Comparison of ENCODE assay signal across 20 cellular contexts in the genomic region with DNA sequence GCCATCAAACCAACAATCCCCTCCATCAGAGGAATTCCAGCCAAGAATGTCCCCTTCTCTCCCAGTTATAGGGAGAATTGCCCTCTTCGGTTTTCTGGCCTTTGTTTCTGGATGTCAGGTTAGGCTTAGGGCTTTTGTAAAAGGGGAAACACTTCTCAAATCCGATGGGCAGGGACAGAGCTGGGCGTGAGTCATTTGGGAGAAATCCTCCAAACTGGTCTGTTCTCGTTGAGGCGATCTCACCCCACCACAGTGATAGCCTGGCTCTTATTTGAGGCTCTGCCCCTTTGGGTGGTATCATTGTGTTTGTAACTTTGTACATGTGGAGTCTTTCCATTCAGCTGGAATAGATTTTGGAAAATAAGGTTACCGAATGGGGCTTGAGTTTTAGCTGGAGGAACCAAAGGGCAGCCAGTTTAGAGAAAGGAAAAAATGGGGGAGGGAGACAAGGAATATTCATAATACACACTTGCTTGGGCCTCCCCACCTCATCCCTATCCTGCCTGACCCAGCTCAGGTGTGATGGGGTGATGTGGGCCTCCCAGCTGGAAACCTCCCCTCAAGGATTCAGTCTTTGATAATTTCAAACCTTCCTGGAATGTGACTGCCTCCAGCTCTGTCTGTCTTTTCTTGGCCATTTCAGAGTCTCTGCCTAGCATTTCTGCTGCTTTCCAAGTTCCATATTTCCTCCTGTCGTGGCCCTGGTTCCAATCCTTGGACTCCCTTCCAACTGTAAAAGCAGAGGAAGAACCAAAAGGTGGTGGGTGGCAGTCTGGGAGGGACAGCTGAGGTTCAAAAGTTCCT. TPM values are rescaled to one million over a fixed set of nuclear protein-coding genes. Genes with fewer than 3 reads are reported as not detected.
A peak's percentile ranks its signal among the peaks of the same experiment; 100 is the strongest.
DNase-seq lines count a peak whose midpoint lies in the region; ATAC-seq and TF ChIP-seq lines count a peak whose summit lies in the region.
"Had no signal": no experiment of that assay in that cellular context is flagged by ENCODE, and none has a peak within 500 bp of the region (broad histone marks: within the 10 kb centered on the region; RNA-seq: fewer than 3 reads in every experiment).

No MANE protein-coding gene starts in this region.

- H3K4me1 ChIP-seq in HEK293 (ENCODE audit: control insufficient read depth, insufficient read depth, low read length) (peaks cover 36% of the 10 kb centered on the region), foreskin keratinocyte (peaks cover 13% of the 10 kb centered on the region)
- H3K4me1 ChIP-seq in CD8-positive, alpha-beta T cell (ENCODE audit: insufficient read depth, low read length) = no peaks in the 10 kb centered on the region
- no peaks in the 10 kb centered on the region for H3K4me1 ChIP-seq in effector memory CD4-positive, alpha-beta T cell (ENCODE audit: control insufficient read depth, insufficient read depth, low read length, poor library complexity, severe bottlenecking)
- H3K4me1 ChIP-seq: BLaER1 treated with 17β-estradiol and CSF1 and Interleukin-3, amounts not matched to agents 10 nM and 100 nM; HAP-1 had no signal

- no peaks in the 10 kb centered on the region for H3K27me3 ChIP-seq in foreskin keratinocyte
- H3K27me3 ChIP-seq in CD8-positive, alpha-beta T cell (ENCODE audit: insufficient read depth, low read length) = peaks cover 12% of the 10 kb centered on the region
- H3K27me3 ChIP-seq in effector memory CD4-positive, alpha-beta T cell (replicated peaks; ENCODE audit: control insufficient read depth, insufficient read depth, low read length, poor library complexity, severe bottlenecking) = peaks cover 26% of the 10 kb centered on the region

- H3K27ac ChIP-seq in HEK293 (ENCODE audit: extremely low read depth, low read depth, low read length) (no peak overlapping the region), foreskin keratinocyte (peak overlapping the region; percentile 33)
- H3K27ac ChIP-seq in CD8-positive, alpha-beta T cell (ENCODE audit: low read depth, low read length) = no peak overlapping the region
- no peak overlapping the region for H3K27ac ChIP-seq in effector memory CD4-positive, alpha-beta T cell (ENCODE audit: insufficient read depth, low read length, poor library complexity, severe bottlenecking)
- H3K27ac ChIP-seq: BLaER1 treated with 17β-estradiol and CSF1 and Interleukin-3, amounts not matched to agents 10 nM and 100 nM had no signal

- peaks cover 71% of the 10 kb centered on the region for H3K4me1 Mint-ChIP-seq in nephron progenitor cell
- no peaks in the 10 kb centered on the region for H3K4me1 Mint-ChIP-seq in CD8-positive, alpha-beta T cell (ENCODE audit: low read depth)

- H3K9me3 Mint-ChIP-seq in nephron progenitor cell = no peaks in the 10 kb centered on the region
- H3K9me3 Mint-ChIP-seq in CD8-positive, alpha-beta T cell = no peaks in the 10 kb centered on the region
- H3K9me3 Mint-ChIP-seq: IgD-negative memory B cell had no signal

- no peak overlapping the region for H3K4me3 ChIP-seq in HEK293 (ENCODE audit: low read depth, low read length)
- no peak overlapping the region for H3K4me3 ChIP-seq in CD8-positive, alpha-beta T cell (ENCODE audit: low read depth, low read length)
- no peak overlapping the region for H3K4me3 ChIP-seq in effector memory CD4-positive, alpha-beta T cell (ENCODE audit: insufficient read depth, low read depth, low read length, poor library complexity, severe bottlenecking)
- H3K4me3 ChIP-seq: BLaER1 treated with 17β-estradiol and CSF1 and Interleukin-3, amounts not matched to agents 10 nM and 100 nM; HAP-1 had no signal

- intact Hi-C loops in CD8-positive, alpha-beta T cell (cut with DNase I, micrococcal nuclease) = no loop called here

- peaks cover 0 to 34% of the 10 kb centered on the region in 2 experiments; a peak in 2 of 3 replicates for H3K36me3 ChIP-seq in HEK293 (ENCODE audit: control insufficient read depth in 2 of 2, insufficient read depth in 1 of 2, low read length in 2 of 2)
- no peaks in the 10 kb centered on the region for H3K36me3 ChIP-seq in CD8-positive, alpha-beta T cell (ENCODE audit: insufficient read depth, low read length)
- no peaks in the 10 kb centered on the region for H3K36me3 ChIP-seq in effector memory CD4-positive, alpha-beta T cell (ENCODE audit: control insufficient read depth, insufficient read depth, low read length)
- H3K36me3 ChIP-seq: BLaER1 treated with 17β-estradiol and CSF1 and Interleukin-3, amounts not matched to agents 10 nM and 100 nM; HAP-1 had no signal

- peak overlapping the region; percentile 49 for H3K27ac Mint-ChIP-seq in nephron progenitor cell
- H3K27ac Mint-ChIP-seq in CD8-positive, alpha-beta T cell = no peak overlapping the region
- H3K27ac Mint-ChIP-seq: IgD-negative memory B cell had no signal

- no peaks in the 10 kb centered on the region for H3K9me3 ChIP-seq in HEK293 (ENCODE audit: control insufficient read depth, insufficient read depth, low read depth, low read length)
- H3K9me3 ChIP-seq in CD8-positive, alpha-beta T cell (ENCODE audit: low read length) = no peaks in the 10 kb centered on the region
- no peaks in the 10 kb centered on the region for H3K9me3 ChIP-seq in effector memory CD4-positive, alpha-beta T cell (ENCODE audit: control insufficient read depth, low read length)
- H3K9me3 ChIP-seq: BLaER1 treated with 17β-estradiol and CSF1 and Interleukin-3, amounts not matched to agents 10 nM and 100 nM; HAP-1 had no signal

- ATAC-seq in foreskin keratinocyte = peak; percentile 73
- ATAC-seq in CD8-positive, alpha-beta T cell = no peak

- peaks cover 39% of the 10 kb centered on the region for H3K36me3 Mint-ChIP-seq in nephron progenitor cell (ENCODE audit: low read depth)
- H3K36me3 Mint-ChIP-seq in CD8-positive, alpha-beta T cell = no peaks in the 10 kb centered on the region

- TF ChIP-seq CTCF in HEK293 (tag by site-specific recombination; IDR thresholded peaks at IDR 0.05) = no peak
- TF ChIP-seq CTCF in foreskin keratinocyte (conservative IDR thresholded peaks at IDR 0.05) = no peak
- TF ChIP-seq CTCF in nephron progenitor cell (IDR thresholded peaks at IDR 0.05) = no peak
- TF ChIP-seq CTCF in CD8-positive, alpha-beta T cell (IDR thresholded peaks at IDR 0.05) = no peak

- H3K4me3 Mint-ChIP-seq in nephron progenitor cell = peak overlapping the region; percentile 47
- no peak overlapping the region for H3K4me3 Mint-ChIP-seq in CD8-positive, alpha-beta T cell
- H3K4me3 Mint-ChIP-seq: IgD-negative memory B cell had no signal

- CTCF ChIA-PET in HEK293 (lab: Yijun Ruan, JAX) = interaction anchor here (0.5 to 0.9 kb wide), 2 partner anchors 9 to 15 kb away, joined by 3 read pairs; no protein-coding TSS in a partner anchor
- CTCF ChIA-PET in CD8-positive, alpha-beta T cell (lab: Charles Lee) = interaction anchor here (1.2 kb wide), 1 partner anchor 29 kb away, joined by 4 read pairs; no protein-coding TSS in a partner anchor

- POLR2A ChIA-PET in HEK293 (lab: Yijun Ruan, JAX) = no interaction called here
- POLR2A ChIA-PET in CD8-positive, alpha-beta T cell (lab: Charles Lee) = no interaction called here

- H3K27me3 Mint-ChIP-seq in nephron progenitor cell (ENCODE audit: low read depth, poor library complexity) = peaks cover 3% of the 10 kb centered on the region
- H3K27me3 Mint-ChIP-seq in CD8-positive, alpha-beta T cell (ENCODE audit: low read depth) = peaks cover 68% of the 10 kb centered on the region
- H3K27me3 Mint-ChIP-seq: IgD-negative memory B cell had no signal

- peak; percentile 57 for DNase-seq in AG08395 (ENCODE audit: low spot score)
- DNase-seq in foreskin keratinocyte = peak; percentile 36 to 79
- no peak for DNase-seq in nephron progenitor cell
- no peak for DNase-seq in activated CD4-positive, alpha-beta T cell treated with anti-CD3 and anti-CD28 coated beads for 4 hours
- no peak for DNase-seq in activated CD4-positive, alpha-beta T cell treated with anti-CD3 and anti-CD28 coated beads, Interleukin-2, amount 50 U/mL, for 48 hours
- DNase-seq in CD8-positive, alpha-beta T cell = no peak
- no peak for DNase-seq in effector memory CD4-positive, alpha-beta T cell
- DNase-seq: DMS 273 treated with DMSO at 0.1 percent for 48 hours, Kasumi-1, NCI-H1105 treated with DMSO at 0.1 percent for 48 hours, NCI-H1694 treated with DMSO at 0.1 percent for 48 hours, NCI-H2107, NCI-H2227 treated with DMSO at 0.1 percent for 48 hours, NCI-H69, SIG-M5 had no signal

TF ChIP-seq in HEK293, 187 proteins besides CTCF, POLR2A, EP300 and RAD21:
- 0 out of 2 replicates have a peak, but pooled peaks have one; percentile 25 for TF ChIP-seq ZNF600 (tag by site-specific recombination; IDR thresholded peaks at IDR 0.05)
- TF ChIP-seq, protein P1, sequence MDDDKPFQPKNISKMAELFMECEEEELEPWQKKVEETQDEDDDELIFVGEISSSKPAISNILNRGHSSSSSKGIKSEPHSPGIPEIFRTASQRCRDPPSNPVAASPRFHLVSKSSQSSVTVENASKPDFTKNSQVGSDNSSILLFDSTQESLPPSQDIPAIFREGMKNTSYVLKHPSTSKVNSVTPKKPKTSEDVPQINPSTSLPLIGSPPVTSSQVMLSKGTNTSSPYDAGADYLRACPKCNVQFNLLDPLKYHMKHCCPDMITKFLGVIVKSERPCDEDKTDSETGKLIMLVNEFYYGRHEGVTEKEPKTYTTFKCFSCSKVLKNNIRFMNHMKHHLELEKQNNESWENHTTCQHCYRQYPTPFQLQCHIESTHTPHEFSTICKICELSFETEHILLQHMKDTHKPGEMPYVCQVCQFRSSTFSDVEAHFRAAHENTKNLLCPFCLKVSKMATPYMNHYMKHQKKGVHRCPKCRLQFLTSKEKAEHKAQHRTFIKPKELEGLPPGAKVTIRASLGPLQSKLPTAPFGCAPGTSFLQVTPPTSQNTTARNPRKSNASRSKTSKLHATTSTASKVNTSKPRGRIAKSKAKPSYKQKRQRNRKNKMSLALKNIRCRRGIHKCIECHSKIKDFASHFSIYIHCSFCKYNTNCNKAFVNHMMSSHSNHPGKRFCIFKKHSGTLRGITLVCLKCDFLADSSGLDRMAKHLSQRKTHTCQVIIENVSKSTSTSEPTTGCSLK (tag by site-specific recombination; IDR thresholded peaks at IDR 0.05) = no peak

RNA-seq across cellular contexts. Expression of a gene that starts 7.5 kb away (rescaled TPM):
- 2.3 and 2.9 TPM in 2 replicates for total RNA-seq in foreskin keratinocyte
- 2.4 and 2.6 TPM in 2 replicates for polyA plus RNA-seq in foreskin keratinocyte
- total RNA-seq in CD8-positive, alpha-beta T cell = under 1 TPM; 0.54 to 0.58 TPM
- total RNA-seq: A172 had no signal

RNA-seq across cellular contexts. Expression of a gene that starts 28.3 kb away (rescaled TPM):
- total RNA-seq in foreskin keratinocyte = 0.67 and 0.85 TPM in 2 replicates
- 0.75 and 0.93 TPM in 2 replicates for polyA plus RNA-seq in foreskin keratinocyte
- not detected for total RNA-seq in CD8-positive, alpha-beta T cell
- total RNA-seq: A172 had no signal
- polyA plus RNA-seq: IgD-negative memory B cell had no signal

RNA-seq across cellular contexts. Expression of a gene that starts 32.9 kb away (rescaled TPM):
- total RNA-seq in foreskin keratinocyte = 3.9 and 4.3 TPM in 2 replicates
- polyA plus RNA-seq in foreskin keratinocyte = 6.1 and 6.4 TPM in 2 replicates
- not detected for total RNA-seq in CD8-positive, alpha-beta T cell
- polyA plus RNA-seq: IgD-negative memory B cell had no signal

RNA-seq across cellular contexts. Expression of a gene that starts 52.4 kb away (rescaled TPM):
- 1.3 and 2.0 TPM in 2 replicates for total RNA-seq in foreskin keratinocyte
- 1.2 and 2.0 TPM in 2 replicates for polyA plus RNA-seq in foreskin keratinocyte
- total RNA-seq in CD8-positive, alpha-beta T cell = not detected
- total RNA-seq: A172 had no signal
- polyA plus RNA-seq: IgD-negative memory B cell had no signal

Comparison
In these comparisons a context has a peak if more than half of its experiments do, and no peak if none do; other contexts are left out.
1. DNase-seq: peak in AG08395 (single experiment) and foreskin keratinocyte (2 of 2); none in nephron progenitor cell (single experiment), activated CD4-positive, alpha-beta T cell treated with anti-CD3 and anti-CD28 coated beads for 4 hours (0 of 2), activated CD4-positive, alpha-beta T cell treated with anti-CD3 and anti-CD28 coated beads, Interleukin-2, amount 50 U/mL, for 48 hours (0 of 2), CD8-positive, alpha-beta T cell (0 of 7) and effector memory CD4-positive, alpha-beta T cell (0 of 3).